Comparison of ENCODE assay signal across 8 cellular contexts in genomic region chr18:41262688-41263087, GRCh38.
"Had no signal": no experiment of that assay in that cellular context is flagged by ENCODE, and none has a peak within 500 bp of the region (broad histone marks: within the 10 kb centered on the region; RNA-seq: fewer than 3 reads in every experiment).

No MANE protein-coding gene starts in this region.

- DNase-seq: H9, HCEC 1CT, IMR-90 had no signal

- H2AFZ ChIP-seq: GM23338 had no signal

- H3K4me3 ChIP-seq: GM23338, K562 had no signal

- H3K4me2 ChIP-seq: GM23338 had no signal

- FAIRE-seq: H1, H54, HTR-8/SVneo, K562 had no signal

- ATAC-seq: GM23338, K562 had no signal
